Comparison of ENCODE assay signal across 1 cellular context in genomic region chr5:150639751-150640150, GRCh38.
TF ChIP-seq lines count a peak whose summit lies in the region.

No MANE protein-coding gene starts in this region.

TF ChIP-seq in H1, 55 proteins besides CTCF, POLR2A, EP300 and RAD21:
- TF ChIP-seq, protein P1, sequence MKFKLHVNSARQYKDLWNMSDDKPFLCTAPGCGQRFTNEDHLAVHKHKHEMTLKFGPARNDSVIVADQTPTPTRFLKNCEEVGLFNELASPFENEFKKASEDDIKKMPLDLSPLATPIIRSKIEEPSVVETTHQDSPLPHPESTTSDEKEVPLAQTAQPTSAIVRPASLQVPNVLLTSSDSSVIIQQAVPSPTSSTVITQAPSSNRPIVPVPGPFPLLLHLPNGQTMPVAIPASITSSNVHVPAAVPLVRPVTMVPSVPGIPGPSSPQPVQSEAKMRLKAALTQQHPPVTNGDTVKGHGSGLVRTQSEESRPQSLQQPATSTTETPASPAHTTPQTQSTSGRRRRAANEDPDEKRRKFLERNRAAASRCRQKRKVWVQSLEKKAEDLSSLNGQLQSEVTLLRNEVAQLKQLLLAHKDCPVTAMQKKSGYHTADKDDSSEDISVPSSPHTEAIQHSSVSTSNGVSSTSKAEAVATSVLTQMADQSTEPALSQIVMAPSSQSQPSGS (IDR thresholded peaks at IDR 0.05; ENCODE audit: low read length), result no peak
- no peak for TF ChIP-seq SIX5 (IDR thresholded peaks at IDR 0.05; ENCODE audit: low read depth, low read length)
- TF ChIP-seq TEAD4 (IDR thresholded peaks at IDR 0.05; ENCODE audit: low read depth, low read length), result no peak
- 0 out of 2 replicates have a peak, but pooled peaks have one; percentile 35 for TF ChIP-seq KDM1A (IDR thresholded peaks at IDR 0.05; ENCODE audit: borderline replicate concordance, low read length)
- TF ChIP-seq SP1 (IDR thresholded peaks at IDR 0.05; ENCODE audit: low read depth, low read length), result no peak
- TF ChIP-seq EGR1 (IDR thresholded peaks at IDR 0.05; ENCODE audit: borderline replicate concordance, low read depth, low read length), result no peak
- no peak for TF ChIP-seq BCL11A (IDR thresholded peaks at IDR 0.05; ENCODE audit: low read depth in 2 of 2, low read length in 2 of 2)
- TF ChIP-seq SP2 (IDR thresholded peaks at IDR 0.05; ENCODE audit: low read length), result no peak
